ENCODE assay signal across 2 cellular contexts in genomic region chr20:17710379-17711305, GRCh38.
A peak's percentile ranks its signal among the peaks of the same experiment; 100 is the strongest.
TF ChIP-seq lines count a peak whose summit lies in the region.

No MANE protein-coding gene starts in this region.

TF ChIP-seq in IMR-90, 13 proteins besides CTCF, POLR2A, EP300 and RAD21:
- TF ChIP-seq ELK1 (IDR thresholded peaks at IDR 0.05; ENCODE audit: borderline replicate concordance, low read depth, low read length) (no peak), FOS (IDR thresholded peaks at IDR 0.05; ENCODE audit: low read depth, low read length) (peak; percentile 48; the same call in 1 of the 2 replicates), RCOR1 (IDR thresholded peaks at IDR 0.05; ENCODE audit: insufficient replicate concordance, low read length) (no peak), NFE2L2 (IDR thresholded peaks at IDR 0.05; ENCODE audit: low read depth, low read length) (peak; percentile 62; the same call in 1 of the 2 replicates)
TF ChIP-seq in IMR-90: peak in this region for 2.

TF ChIP-seq in HepG2, 621 proteins besides CTCF, POLR2A, EP300 and RAD21 (continues in another document):
- TF ChIP-seq STAG1 (CRISPR knock-in tag; IDR thresholded peaks at IDR 0.05): peak; percentile 23
- TF ChIP-seq HIVEP1 (CRISPR knock-in tag; IDR thresholded peaks at IDR 0.05): peak; percentile 89
- no peak; the same call in 1 of the 2 replicates for TF ChIP-seq ATF6 (CRISPR knock-in tag; conservative IDR thresholded peaks at IDR 0.05)
- TF ChIP-seq SP1 (IDR thresholded peaks at IDR 0.05): no peak
- no peak for TF ChIP-seq SP1 (CRISPR knock-in tag; IDR thresholded peaks at IDR 0.05)
- TF ChIP-seq HMGA1 (CRISPR knock-in tag; conservative IDR thresholded peaks at IDR 0.05): no peak
- TF ChIP-seq SIX4 (CRISPR knock-in tag; IDR thresholded peaks at IDR 0.05): peak; percentile 9; the same call in 1 of the 2 replicates
- TF ChIP-seq NR0B2 (CRISPR knock-in tag; IDR thresholded peaks at IDR 0.05): peak; percentile 62
- TF ChIP-seq ZNF770 (CRISPR knock-in tag; IDR thresholded peaks at IDR 0.05): no peak
- no peak; the same call in 1 of the 2 replicates for TF ChIP-seq ZNF839 (CRISPR knock-in tag; IDR thresholded peaks at IDR 0.05; ENCODE audit: borderline replicate concordance)
- TF ChIP-seq KIAA2018 (CRISPR knock-in tag; IDR thresholded peaks at IDR 0.05; ENCODE audit: borderline replicate concordance): no peak
- no peak for TF ChIP-seq SUZ12 (IDR thresholded peaks at IDR 0.05; ENCODE audit: low read depth, low read length)
- no peak for TF ChIP-seq SRF (IDR thresholded peaks at IDR 0.05; ENCODE audit: low read depth, low read length)
- no peak for TF ChIP-seq ZNF646 (CRISPR knock-in tag; IDR thresholded peaks at IDR 0.05)
- TF ChIP-seq FOXK2 (IDR thresholded peaks at IDR 0.05): no peak
- TF ChIP-seq SALL2 (CRISPR knock-in tag; IDR thresholded peaks at IDR 0.05): no peak
- peak; percentile 64; the same call in 1 of the 2 replicates for TF ChIP-seq ZNF33B (CRISPR knock-in tag; IDR thresholded peaks at IDR 0.05)
- peak; percentile 86; the same call in 1 of the 2 replicates for TF ChIP-seq NKX3-1 (CRISPR knock-in tag; IDR thresholded peaks at IDR 0.05)
- peak; percentile 84 for TF ChIP-seq ZBTB7B (CRISPR knock-in tag; IDR thresholded peaks at IDR 0.05)
- peak; percentile 63; the same call in 1 of the 2 replicates for TF ChIP-seq ZBTB3 (CRISPR knock-in tag; IDR thresholded peaks at IDR 0.05; ENCODE audit: borderline replicate concordance, low read depth)
- no peak for TF ChIP-seq SNAPC5 (CRISPR knock-in tag; IDR thresholded peaks at IDR 0.05; ENCODE audit: borderline replicate concordance)
- TF ChIP-seq ZNF703 (CRISPR knock-in tag; IDR thresholded peaks at IDR 0.05; ENCODE audit: borderline replicate concordance): no peak
- TF ChIP-seq TOE1 (CRISPR knock-in tag; IDR thresholded peaks at IDR 0.05): no peak
- peak; percentile 13; the same call in 1 of the 2 replicates for TF ChIP-seq FOXK1 (CRISPR knock-in tag; IDR thresholded peaks at IDR 0.05; ENCODE audit: borderline replicate concordance, low read depth)
- TF ChIP-seq FOXA3 (CRISPR knock-in tag; IDR thresholded peaks at IDR 0.05): peak; percentile 67; the same call in 1 of the 2 replicates
- no peak for TF ChIP-seq CSRNP2 (CRISPR knock-in tag; conservative IDR thresholded peaks at IDR 0.05; ENCODE audit: low read depth)
- TF ChIP-seq PHF5A (CRISPR knock-in tag; IDR thresholded peaks at IDR 0.05; ENCODE audit: low read depth, unreplicated experiment): no peak
- TF ChIP-seq PPARG (CRISPR knock-in tag; conservative IDR thresholded peaks at IDR 0.05): 0 out of 2 replicates have a peak, but pooled peaks have one; percentile 10
